Comparison of ENCODE assay signal across 1 cellular context in the genomic region with DNA sequence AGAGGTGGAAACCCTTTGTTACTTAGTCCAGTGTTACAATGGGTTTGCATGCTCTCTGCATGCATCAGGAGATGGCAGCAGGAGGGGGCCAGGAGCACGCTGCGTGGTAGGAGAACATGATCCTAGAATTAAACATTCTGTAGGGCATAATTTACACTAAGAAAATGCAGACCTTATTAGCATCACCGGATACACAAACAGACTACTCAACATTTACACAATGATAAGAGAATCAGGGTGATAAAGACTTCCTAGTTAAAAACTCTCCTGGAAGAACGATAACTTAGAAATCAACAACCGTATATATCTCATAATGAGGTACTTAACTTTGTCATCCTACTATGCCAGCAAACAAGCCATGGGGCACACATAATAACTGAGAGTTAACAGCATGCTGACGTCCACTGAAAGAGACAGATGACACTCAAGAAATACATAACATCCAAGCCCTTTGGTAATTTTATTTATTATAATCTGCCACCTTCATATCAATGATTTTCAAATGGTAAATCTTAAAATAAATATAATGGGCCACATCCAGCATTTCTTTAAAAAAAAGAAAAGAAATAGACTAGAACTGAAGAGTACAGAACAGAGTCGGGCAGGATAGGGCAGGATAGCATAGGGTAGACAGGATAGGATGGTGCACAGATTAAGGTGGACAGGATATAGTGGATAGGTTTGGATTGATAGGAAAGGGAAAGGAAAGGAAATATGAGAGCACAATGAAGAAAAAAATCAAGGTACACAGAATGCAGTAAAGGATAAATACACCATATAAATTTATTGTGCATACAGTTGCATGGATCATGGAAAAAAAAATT.
A peak's percentile ranks its signal among the peaks of the same experiment; 100 is the strongest.
TF ChIP-seq lines count a peak whose summit lies in the region.

No MANE protein-coding gene starts in this region.

TF ChIP-seq in WTC11, 78 proteins besides CTCF, POLR2A, EP300 and RAD21 (continued from another document):
- peak; percentile 97; the same call in 1 of the 2 replicates for TF ChIP-seq FOXP4 (CRISPR knock-in tag; IDR thresholded peaks at IDR 0.05)
